Comparison of ENCODE assay signal across 8 cellular contexts in the genomic region with DNA sequence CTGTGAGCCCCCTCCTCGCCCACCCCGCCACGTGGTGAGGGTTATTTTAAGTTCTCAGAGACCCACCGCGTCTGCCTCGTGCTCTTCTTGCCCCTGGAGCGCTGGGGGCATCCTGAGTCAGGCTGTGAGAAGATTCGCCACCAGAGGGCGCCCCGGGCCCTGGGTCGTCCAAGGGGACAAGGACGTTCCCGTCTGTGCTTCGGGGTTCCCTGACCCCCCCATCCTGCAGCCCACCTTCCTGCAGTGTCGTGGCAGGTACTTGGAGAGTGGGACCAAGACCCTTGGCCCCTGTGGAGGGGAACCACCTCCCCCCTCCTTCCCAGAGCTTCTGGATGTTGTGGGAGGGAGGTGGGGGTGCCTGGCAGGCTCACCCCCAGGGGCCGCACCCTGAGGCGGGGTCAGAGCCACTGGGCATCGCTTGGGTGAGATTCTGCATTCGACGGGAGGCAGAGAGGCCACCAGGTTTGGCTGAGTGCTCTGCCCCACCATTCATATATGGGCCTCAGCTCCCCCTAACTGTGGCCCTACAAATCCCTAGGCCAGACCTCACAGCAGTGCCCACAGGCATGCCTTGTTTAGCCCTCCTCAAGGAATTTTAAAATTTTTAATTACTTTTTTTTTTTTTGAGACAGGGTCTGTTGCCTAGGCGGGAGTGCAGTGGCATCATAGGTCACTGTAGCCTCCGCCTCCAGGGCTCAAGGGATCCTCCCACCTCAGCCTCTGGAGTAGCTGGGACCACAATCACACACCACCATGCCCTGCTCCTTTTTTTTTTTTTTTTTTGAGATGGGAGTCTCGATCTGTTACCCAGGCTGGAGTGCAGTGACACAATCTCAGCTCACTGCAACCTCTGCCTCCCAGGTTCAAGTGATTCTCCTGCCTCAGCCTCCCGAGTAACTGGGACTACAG.
A peak's percentile ranks its signal among the peaks of the same experiment; 100 is the strongest.
DNase-seq lines count a peak whose midpoint lies in the region; ATAC-seq and TF ChIP-seq lines count a peak whose summit lies in the region.

No MANE protein-coding gene starts in this region.

- ATAC-seq in GM18873 (IDR thresholded peaks at IDR 0.05; ENCODE audit: low FRiP score, unreplicated experiment) = no peak

- in situ Hi-C loops in astrocyte of the cerebellum (cut with HindIII; ENCODE audit: low sequenced_read_pairs) = no loop called here

- peak; percentile 37 for DNase-seq in NCI-H2171 (lab: John Stamatoyannopoulos, UW)
- DNase-seq in NCI-H2171 treated with DMSO at 0.1 percent for 48 hours (lab: John Stamatoyannopoulos, UW) = no peak
- DNase-seq in UCSD-AML1 (lab: John Stamatoyannopoulos, UW; ENCODE audit: unreplicated experiment) = peak; percentile 80
- DNase-seq in astrocyte of the cerebellum (ENCODE audit: low read depth) = no peak
- peak; percentile 87 for DNase-seq in iPS-NIHi7 (ENCODE audit: extremely low spot score)
- peak; percentile 86 for DNase-seq in stimulated activated CD4-positive, alpha-beta T cell treated with anti-CD3 and anti-CD28 coated beads, Interleukin-1b, Interleukin-23, amount 100 ng/mL, for 48 hours

- TF ChIP-seq CTCF in LNCAP (IDR thresholded peaks at IDR 0.05) (peak; percentile 98), astrocyte of the cerebellum (IDR thresholded peaks at IDR 0.05; ENCODE audit: low read depth, low read length, missing control alignments) (peak; percentile 92)

- H3K4me3 ChIP-seq in astrocyte of the cerebellum (ENCODE audit: low read depth, low read length) = no peak overlapping the region

Comparison
In these comparisons a context has a peak if more than half of its experiments do, and no peak if none do; other contexts are left out.
1. DNase-seq: peak in NCI-H2171 (single experiment), UCSD-AML1 (single experiment), iPS-NIHi7 (single experiment) and stimulated activated CD4-positive, alpha-beta T cell treated with anti-CD3 and anti-CD28 coated beads, Interleukin-1b, Interleukin-23, amount 100 ng/mL, for 48 hours (single experiment); none in NCI-H2171 treated with DMSO at 0.1 percent for 48 hours (single experiment) and astrocyte of the cerebellum (single experiment).